Comparison of ENCODE assay signal across 1 cellular context in the genomic region with DNA sequence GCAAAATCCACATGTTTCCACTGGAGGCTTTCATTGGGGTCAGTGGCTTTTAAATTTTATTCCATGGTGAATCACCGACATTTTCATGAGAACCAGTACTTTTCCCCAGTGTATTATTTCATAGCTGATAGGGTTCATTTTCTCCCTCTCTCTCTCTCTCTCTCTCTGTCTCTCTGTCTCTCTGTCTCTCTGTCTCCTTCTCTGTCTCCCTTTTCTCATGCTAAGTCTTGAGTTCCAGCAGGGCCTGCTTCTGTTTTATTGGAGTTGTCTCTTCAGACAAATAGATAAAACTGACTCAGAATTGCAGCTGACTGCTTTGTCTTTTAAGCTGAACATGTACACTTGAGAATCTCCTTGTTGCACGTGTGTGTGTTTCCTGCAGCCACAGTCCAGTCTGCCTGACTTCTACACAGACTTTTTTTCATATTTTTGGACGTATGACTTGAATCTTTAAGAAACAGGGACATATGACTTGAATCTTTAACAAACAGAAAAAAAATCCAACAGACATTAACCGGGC.
TF ChIP-seq lines count a peak whose summit lies in the region.

No MANE protein-coding gene starts in this region.

TF ChIP-seq in A549, 52 proteins besides CTCF, POLR2A, EP300 and RAD21:
- TF ChIP-seq HDAC2 (IDR thresholded peaks at IDR 0.05) (no peak), CBX2 (IDR thresholded peaks at IDR 0.05; ENCODE audit: borderline replicate concordance, low read depth) (no peak), MYC (IDR thresholded peaks at IDR 0.05; ENCODE audit: borderline replicate concordance, low read length) (no peak), NFE2L2 (conservative IDR thresholded peaks at IDR 0.05; ENCODE audit: low read length) (no peak), BCL3 (IDR thresholded peaks at IDR 0.05) (no peak), HOXB13 (CRISPR knock-in tag; IDR thresholded peaks at IDR 0.05; ENCODE audit: low read depth) (no peak), MAFK (IDR thresholded peaks at IDR 0.05; ENCODE audit: partially characterized antibody) (no peak), RNF2 (IDR thresholded peaks at IDR 0.05; ENCODE audit: borderline replicate concordance, low read depth) (no peak), EHF (CRISPR knock-in tag; IDR thresholded peaks at IDR 0.05) (no peak), E2F6 (IDR thresholded peaks at IDR 0.05; ENCODE audit: borderline replicate concordance, low read depth) (no peak), CEBPB (IDR thresholded peaks at IDR 0.05) (no peak), HEYL (CRISPR knock-in tag; IDR thresholded peaks at IDR 0.05) (no peak), USF2 (IDR thresholded peaks at IDR 0.05) (no peak), HOXA7 (CRISPR knock-in tag; IDR thresholded peaks at IDR 0.05) (no peak), POLR2AphosphoS2 (conservative IDR thresholded peaks at IDR 0.05; ENCODE audit: low read length) (no peak), FOXS1 (CRISPR knock-in tag; IDR thresholded peaks at IDR 0.05) (no peak), BHLHE40 (IDR thresholded peaks at IDR 0.05; ENCODE audit: low read depth, low read length) (no peak), FOSL2 (IDR thresholded peaks at IDR 0.05) (no peak), FOSL2 (CRISPR knock-in tag; IDR thresholded peaks at IDR 0.05) (no peak)
- TF ChIP-seq, protein P1, sequence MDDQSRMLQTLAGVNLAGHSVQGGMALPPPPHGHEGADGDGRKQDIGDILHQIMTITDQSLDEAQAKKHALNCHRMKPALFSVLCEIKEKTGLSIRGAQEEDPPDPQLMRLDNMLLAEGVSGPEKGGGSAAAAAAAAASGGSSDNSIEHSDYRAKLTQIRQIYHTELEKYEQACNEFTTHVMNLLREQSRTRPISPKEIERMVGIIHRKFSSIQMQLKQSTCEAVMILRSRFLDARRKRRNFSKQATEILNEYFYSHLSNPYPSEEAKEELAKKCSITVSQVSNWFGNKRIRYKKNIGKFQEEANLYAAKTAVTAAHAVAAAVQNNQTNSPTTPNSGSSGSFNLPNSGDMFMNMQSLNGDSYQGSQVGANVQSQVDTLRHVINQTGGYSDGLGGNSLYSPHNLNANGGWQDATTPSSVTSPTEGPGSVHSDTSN (IDR thresholded peaks at IDR 0.05): no peak
